In genomic region chr18:8498905-8499304, GRCh38 we compare ENCODE assay signal across 6 cellular contexts.
"Had no signal": no experiment of that assay in that cellular context is flagged by ENCODE, and none has a peak within 500 bp of the region (broad histone marks: within the 10 kb centered on the region; RNA-seq: fewer than 3 reads in every experiment).

No MANE protein-coding gene starts in this region.

- ATAC-seq: HepG2, K562 had no signal

- H3K36me3 Mint-ChIP-seq: IgD-negative memory B cell had no signal

- DNase-seq: IMR-90, KBM-7 had no signal

- H3K4me1 Mint-ChIP-seq: IgD-negative memory B cell had no signal

- H3K4me3 ChIP-seq: K562 had no signal

- H3K27ac Mint-ChIP-seq: IgD-negative memory B cell had no signal

- H3K27ac ChIP-seq: HL-60 had no signal
